ENCODE assay signal across 1 cellular context in the genomic region with DNA sequence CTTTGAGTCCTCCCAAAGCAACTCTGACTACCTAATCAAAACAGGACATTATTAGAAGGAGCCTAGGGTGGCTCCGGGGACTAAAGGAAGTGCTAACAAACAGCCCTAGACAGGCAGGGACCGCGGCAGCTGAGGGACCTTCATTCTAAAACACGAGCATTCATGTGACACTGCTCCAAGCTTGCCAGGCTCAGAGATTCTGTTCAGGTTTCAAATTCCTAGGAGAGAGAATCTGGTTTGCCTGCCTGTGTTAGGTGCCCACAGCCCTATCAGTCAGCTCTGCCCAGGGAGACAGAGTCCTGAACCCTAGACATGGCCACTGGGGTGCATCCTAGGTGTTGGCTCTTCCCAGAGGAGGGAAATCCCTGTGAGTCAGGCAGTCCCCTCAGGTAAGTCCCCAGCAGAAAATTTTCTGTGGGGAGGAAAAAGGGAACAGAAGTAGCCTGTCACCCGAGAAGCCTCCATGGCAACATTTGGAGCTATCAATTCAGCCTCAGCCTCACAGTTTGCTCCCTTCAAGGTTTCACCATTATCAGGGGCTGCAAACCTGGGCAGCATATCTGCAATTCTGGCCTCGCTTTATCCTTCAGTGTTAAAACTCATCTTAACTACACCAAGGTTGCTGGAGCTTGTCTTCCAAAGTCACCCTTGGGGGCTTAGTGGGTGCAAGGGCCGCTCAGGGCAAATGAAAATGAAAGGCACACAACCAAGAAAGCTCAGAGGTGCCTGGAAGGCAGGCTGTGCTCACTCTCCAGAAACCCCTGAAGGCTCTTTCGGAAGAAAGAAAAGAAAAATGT.
A peak's percentile ranks its signal among the peaks of the same experiment; 100 is the strongest.
TF ChIP-seq lines count a peak whose summit lies in the region.

No MANE protein-coding gene starts in this region.

TF ChIP-seq in GM12878, 131 proteins besides CTCF, POLR2A, EP300 and RAD21 (continued from another document):
- no peak for TF ChIP-seq NR2C1 (IDR thresholded peaks at IDR 0.05)
- no peak for TF ChIP-seq CBFB (IDR thresholded peaks at IDR 0.05; ENCODE audit: low read depth)
- TF ChIP-seq, protein P1, sequence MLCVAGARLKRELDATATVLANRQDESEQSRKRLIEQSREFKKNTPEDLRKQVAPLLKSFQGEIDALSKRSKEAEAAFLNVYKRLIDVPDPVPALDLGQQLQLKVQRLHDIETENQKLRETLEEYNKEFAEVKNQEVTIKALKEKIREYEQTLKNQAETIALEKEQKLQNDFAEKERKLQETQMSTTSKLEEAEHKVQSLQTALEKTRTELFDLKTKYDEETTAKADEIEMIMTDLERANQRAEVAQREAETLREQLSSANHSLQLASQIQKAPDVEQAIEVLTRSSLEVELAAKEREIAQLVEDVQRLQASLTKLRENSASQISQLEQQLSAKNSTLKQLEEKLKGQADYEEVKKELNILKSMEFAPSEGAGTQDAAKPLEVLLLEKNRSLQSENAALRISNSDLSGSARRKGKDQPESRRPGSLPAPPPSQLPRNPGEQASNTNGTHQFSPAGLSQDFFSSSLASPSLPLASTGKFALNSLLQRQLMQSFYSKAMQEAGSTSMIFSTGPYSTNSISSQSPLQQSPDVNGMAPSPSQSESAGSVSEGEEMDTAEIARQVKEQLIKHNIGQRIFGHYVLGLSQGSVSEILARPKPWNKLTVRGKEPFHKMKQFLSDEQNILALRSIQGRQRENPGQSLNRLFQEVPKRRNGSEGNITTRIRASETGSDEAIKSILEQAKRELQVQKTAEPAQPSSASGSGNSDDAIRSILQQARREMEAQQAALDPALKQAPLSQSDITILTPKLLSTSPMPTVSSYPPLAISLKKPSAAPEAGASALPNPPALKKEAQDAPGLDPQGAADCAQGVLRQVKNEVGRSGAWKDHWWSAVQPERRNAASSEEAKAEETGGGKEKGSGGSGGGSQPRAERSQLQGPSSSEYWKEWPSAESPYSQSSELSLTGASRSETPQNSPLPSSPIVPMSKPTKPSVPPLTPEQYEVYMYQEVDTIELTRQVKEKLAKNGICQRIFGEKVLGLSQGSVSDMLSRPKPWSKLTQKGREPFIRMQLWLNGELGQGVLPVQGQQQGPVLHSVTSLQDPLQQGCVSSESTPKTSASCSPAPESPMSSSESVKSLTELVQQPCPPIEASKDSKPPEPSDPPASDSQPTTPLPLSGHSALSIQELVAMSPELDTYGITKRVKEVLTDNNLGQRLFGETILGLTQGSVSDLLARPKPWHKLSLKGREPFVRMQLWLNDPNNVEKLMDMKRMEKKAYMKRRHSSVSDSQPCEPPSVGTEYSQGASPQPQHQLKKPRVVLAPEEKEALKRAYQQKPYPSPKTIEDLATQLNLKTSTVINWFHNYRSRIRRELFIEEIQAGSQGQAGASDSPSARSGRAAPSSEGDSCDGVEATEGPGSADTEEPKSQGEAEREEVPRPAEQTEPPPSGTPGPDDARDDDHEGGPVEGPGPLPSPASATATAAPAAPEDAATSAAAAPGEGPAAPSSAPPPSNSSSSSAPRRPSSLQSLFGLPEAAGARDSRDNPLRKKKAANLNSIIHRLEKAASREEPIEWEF (IDR thresholded peaks at IDR 0.05; ENCODE audit: insufficient replicate concordance, low read depth, low read length), result no peak
- 0 out of 2 replicates have a peak, but pooled peaks have one; percentile 23 for TF ChIP-seq GATAD2B (conservative IDR thresholded peaks at IDR 0.05; ENCODE audit: low read depth)
- no peak for TF ChIP-seq CHD2 (IDR thresholded peaks at IDR 0.05; ENCODE audit: borderline replicate concordance, low read depth, low read length)
- TF ChIP-seq SMC3 (IDR thresholded peaks at IDR 0.05; ENCODE audit: borderline replicate concordance, low read length), result no peak
- TF ChIP-seq ZSCAN29 (IDR thresholded peaks at IDR 0.05), result no peak
- no peak for TF ChIP-seq HCFC1 (IDR thresholded peaks at IDR 0.05; ENCODE audit: low read length)
- TF ChIP-seq, protein P2, sequence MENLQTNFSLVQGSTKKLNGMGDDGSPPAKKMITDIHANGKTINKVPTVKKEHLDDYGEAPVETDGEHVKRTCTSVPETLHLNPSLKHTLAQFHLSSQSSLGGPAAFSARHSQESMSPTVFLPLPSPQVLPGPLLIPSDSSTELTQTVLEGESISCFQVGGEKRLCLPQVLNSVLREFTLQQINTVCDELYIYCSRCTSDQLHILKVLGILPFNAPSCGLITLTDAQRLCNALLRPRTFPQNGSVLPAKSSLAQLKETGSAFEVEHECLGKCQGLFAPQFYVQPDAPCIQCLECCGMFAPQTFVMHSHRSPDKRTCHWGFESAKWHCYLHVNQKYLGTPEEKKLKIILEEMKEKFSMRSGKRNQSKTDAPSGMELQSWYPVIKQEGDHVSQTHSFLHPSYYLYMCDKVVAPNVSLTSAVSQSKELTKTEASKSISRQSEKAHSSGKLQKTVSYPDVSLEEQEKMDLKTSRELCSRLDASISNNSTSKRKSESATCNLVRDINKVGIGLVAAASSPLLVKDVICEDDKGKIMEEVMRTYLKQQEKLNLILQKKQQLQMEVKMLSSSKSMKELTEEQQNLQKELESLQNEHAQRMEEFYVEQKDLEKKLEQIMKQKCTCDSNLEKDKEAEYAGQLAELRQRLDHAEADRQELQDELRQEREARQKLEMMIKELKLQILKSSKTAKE (IDR thresholded peaks at IDR 0.05; ENCODE audit: low read depth, poor library complexity, severe bottlenecking), result peak; percentile 37
- no peak for TF ChIP-seq RFX5 (IDR thresholded peaks at IDR 0.05; ENCODE audit: low read depth, low read length)
- TF ChIP-seq BHLHE40 (IDR thresholded peaks at IDR 0.05; ENCODE audit: borderline replicate concordance in 1 of 2, low read depth in 2 of 2, low read length in 1 of 2), result peak in 1 of 2 experiments; percentile 8; a peak in 1 of 4 replicates
- TF ChIP-seq, protein P3, sequence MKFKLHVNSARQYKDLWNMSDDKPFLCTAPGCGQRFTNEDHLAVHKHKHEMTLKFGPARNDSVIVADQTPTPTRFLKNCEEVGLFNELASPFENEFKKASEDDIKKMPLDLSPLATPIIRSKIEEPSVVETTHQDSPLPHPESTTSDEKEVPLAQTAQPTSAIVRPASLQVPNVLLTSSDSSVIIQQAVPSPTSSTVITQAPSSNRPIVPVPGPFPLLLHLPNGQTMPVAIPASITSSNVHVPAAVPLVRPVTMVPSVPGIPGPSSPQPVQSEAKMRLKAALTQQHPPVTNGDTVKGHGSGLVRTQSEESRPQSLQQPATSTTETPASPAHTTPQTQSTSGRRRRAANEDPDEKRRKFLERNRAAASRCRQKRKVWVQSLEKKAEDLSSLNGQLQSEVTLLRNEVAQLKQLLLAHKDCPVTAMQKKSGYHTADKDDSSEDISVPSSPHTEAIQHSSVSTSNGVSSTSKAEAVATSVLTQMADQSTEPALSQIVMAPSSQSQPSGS (IDR thresholded peaks at IDR 0.05; ENCODE audit: low read length), result no peak
- TF ChIP-seq, protein P4, sequence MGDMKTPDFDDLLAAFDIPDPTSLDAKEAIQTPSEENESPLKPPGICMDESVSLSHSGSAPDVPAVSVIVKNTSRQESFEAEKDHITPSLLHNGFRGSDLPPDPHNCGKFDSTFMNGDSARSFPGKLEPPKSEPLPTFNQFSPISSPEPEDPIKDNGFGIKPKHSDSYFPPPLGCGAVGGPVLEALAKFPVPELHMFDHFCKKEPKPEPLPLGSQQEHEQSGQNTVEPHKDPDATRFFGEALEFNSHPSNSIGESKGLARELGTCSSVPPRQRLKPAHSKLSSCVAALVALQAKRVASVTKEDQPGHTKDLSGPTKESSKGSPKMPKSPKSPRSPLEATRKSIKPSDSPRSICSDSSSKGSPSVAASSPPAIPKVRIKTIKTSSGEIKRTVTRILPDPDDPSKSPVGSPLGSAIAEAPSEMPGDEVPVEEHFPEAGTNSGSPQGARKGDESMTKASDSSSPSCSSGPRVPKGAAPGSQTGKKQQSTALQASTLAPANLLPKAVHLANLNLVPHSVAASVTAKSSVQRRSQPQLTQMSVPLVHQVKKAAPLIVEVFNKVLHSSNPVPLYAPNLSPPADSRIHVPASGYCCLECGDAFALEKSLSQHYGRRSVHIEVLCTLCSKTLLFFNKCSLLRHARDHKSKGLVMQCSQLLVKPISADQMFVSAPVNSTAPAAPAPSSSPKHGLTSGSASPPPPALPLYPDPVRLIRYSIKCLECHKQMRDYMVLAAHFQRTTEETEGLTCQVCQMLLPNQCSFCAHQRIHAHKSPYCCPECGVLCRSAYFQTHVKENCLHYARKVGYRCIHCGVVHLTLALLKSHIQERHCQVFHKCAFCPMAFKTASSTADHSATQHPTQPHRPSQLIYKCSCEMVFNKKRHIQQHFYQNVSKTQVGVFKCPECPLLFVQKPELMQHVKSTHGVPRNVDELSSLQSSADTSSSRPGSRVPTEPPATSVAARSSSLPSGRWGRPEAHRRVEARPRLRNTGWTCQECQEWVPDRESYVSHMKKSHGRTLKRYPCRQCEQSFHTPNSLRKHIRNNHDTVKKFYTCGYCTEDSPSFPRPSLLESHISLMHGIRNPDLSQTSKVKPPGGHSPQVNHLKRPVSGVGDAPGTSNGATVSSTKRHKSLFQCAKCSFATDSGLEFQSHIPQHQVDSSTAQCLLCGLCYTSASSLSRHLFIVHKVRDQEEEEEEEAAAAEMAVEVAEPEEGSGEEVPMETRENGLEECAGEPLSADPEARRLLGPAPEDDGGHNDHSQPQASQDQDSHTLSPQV (IDR thresholded peaks at IDR 0.05), result no peak
- no peak for TF ChIP-seq MXI1 (IDR thresholded peaks at IDR 0.05; ENCODE audit: low read depth, low read length)
- TF ChIP-seq ZNF24 (IDR thresholded peaks at IDR 0.05), result no peak
- no peak for TF ChIP-seq ZNF217 (IDR thresholded peaks at IDR 0.05)
- no peak for TF ChIP-seq TCF12 (IDR thresholded peaks at IDR 0.05; ENCODE audit: low read depth, low read length)
- TF ChIP-seq POLR2AphosphoS5 (IDR thresholded peaks at IDR 0.05; ENCODE audit: low read length), result peak; percentile 57
- TF ChIP-seq FOXM1 (IDR thresholded peaks at IDR 0.05; ENCODE audit: low read depth, low read length), result no peak
- TF ChIP-seq TBL1XR1 (IDR thresholded peaks at IDR 0.05; ENCODE audit: low read depth, low read length), result no peak
- no peak for TF ChIP-seq HDAC6 (IDR thresholded peaks at IDR 0.05; ENCODE audit: unreplicated experiment)
- peak; percentile 38 for TF ChIP-seq RELA (IDR thresholded peaks at IDR 0.05; ENCODE audit: borderline replicate concordance, partially characterized antibody)
- peak; percentile 32; the same call in 1 of the 2 replicates for TF ChIP-seq JUNB (IDR thresholded peaks at IDR 0.05)
- TF ChIP-seq DPF2 (IDR thresholded peaks at IDR 0.05), result peak; percentile 71; the same call in 1 of the 2 replicates
- TF ChIP-seq FOXK2 (IDR thresholded peaks at IDR 0.05), result no peak
- TF ChIP-seq NBN (IDR thresholded peaks at IDR 0.05), result 0 out of 2 replicates have a peak, but pooled peaks have one; percentile 35
- no peak for TF ChIP-seq CBX3 (IDR thresholded peaks at IDR 0.05; ENCODE audit: borderline replicate concordance, low read depth)
- TF ChIP-seq, protein P5, sequence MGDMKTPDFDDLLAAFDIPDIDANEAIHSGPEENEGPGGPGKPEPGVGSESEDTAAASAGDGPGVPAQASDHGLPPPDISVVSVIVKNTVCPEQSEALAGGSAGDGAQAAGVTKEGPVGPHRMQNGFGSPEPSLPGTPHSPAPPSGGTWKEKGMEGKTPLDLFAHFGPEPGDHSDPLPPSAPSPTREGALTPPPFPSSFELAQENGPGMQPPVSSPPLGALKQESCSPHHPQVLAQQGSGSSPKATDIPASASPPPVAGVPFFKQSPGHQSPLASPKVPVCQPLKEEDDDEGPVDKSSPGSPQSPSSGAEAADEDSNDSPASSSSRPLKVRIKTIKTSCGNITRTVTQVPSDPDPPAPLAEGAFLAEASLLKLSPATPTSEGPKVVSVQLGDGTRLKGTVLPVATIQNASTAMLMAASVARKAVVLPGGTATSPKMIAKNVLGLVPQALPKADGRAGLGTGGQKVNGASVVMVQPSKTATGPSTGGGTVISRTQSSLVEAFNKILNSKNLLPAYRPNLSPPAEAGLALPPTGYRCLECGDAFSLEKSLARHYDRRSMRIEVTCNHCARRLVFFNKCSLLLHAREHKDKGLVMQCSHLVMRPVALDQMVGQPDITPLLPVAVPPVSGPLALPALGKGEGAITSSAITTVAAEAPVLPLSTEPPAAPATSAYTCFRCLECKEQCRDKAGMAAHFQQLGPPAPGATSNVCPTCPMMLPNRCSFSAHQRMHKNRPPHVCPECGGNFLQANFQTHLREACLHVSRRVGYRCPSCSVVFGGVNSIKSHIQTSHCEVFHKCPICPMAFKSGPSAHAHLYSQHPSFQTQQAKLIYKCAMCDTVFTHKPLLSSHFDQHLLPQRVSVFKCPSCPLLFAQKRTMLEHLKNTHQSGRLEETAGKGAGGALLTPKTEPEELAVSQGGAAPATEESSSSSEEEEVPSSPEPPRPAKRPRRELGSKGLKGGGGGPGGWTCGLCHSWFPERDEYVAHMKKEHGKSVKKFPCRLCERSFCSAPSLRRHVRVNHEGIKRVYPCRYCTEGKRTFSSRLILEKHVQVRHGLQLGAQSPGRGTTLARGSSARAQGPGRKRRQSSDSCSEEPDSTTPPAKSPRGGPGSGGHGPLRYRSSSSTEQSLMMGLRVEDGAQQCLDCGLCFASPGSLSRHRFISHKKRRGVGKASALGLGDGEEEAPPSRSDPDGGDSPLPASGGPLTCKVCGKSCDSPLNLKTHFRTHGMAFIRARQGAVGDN (IDR thresholded peaks at IDR 0.05), result peak; percentile 53
- TF ChIP-seq POU2F2 (IDR thresholded peaks at IDR 0.05; ENCODE audit: borderline replicate concordance, low read depth, low read length), result no peak
- TF ChIP-seq MTA3 (IDR thresholded peaks at IDR 0.05; ENCODE audit: borderline replicate concordance, low read length), result no peak
